ENCODE assay signal across 25 cellular contexts in genomic region chr14:35389315-35389667, GRCh38. TPM values are rescaled to one million over a fixed set of nuclear protein-coding genes. Genes with fewer than 3 reads are reported as not detected.
A peak's percentile ranks its signal among the peaks of the same experiment; 100 is the strongest.
DNase-seq lines count a peak whose midpoint lies in the region; ATAC-seq, FAIRE-seq and TF ChIP-seq lines count a peak whose summit lies in the region.
"Had no signal": no experiment of that assay in that cellular context is flagged by ENCODE, and none has a peak within 500 bp of the region (broad histone marks: within the 10 kb centered on the region; RNA-seq: fewer than 3 reads in every experiment).

No MANE protein-coding gene starts in this region.

- no peaks in the 10 kb centered on the region for H3F3A ChIP-seq in GM23338 (replicated peaks; ENCODE audit: low read depth)

- H3K79me2 ChIP-seq in GM23338 (replicated peaks; ENCODE audit: insufficient read depth) (no peaks in the 10 kb centered on the region), OCI-LY7 (ENCODE audit: insufficient read depth, low read depth, low read length) (no peaks in the 10 kb centered on the region)

- FAIRE-seq in kidney (lab: Jason Lieb, UNC), result no peak
- FAIRE-seq: A204.1, D721Med, G401.6, GM12891, GM19239 had no signal

- H4K20me1 ChIP-seq in GM23338 (replicated peaks; ENCODE audit: insufficient read depth) (no peaks in the 10 kb centered on the region), OCI-LY7 (ENCODE audit: insufficient read depth, low read length) (no peaks in the 10 kb centered on the region)
- H4K20me1 ChIP-seq: BLaER1 had no signal

- H3K4me2 ChIP-seq in GM23338, result no peak overlapping the region
- H3K4me2 ChIP-seq in OCI-LY7 (ENCODE audit: low read length), result no peak overlapping the region
- H3K4me2 ChIP-seq: BLaER1 had no signal

- H2AFZ ChIP-seq in GM23338, result no peak overlapping the region
- H2AFZ ChIP-seq in OCI-LY7 (ENCODE audit: low read length), result no peak overlapping the region

- H3K9me2 ChIP-seq in GM23338 (ENCODE audit: insufficient read depth), result no peaks in the 10 kb centered on the region
- no peaks in the 10 kb centered on the region for H3K9me2 ChIP-seq in OCI-LY7 (ENCODE audit: insufficient read depth, low read length)

- no peak overlapping the region for H3K4me3 Mint-ChIP-seq in GM23338
- H3K4me3 Mint-ChIP-seq: CD14-positive monocyte; CD4-positive, alpha-beta memory T cell; CD4-positive, CD25-positive, alpha-beta regulatory T cell; CD8-positive, alpha-beta memory T cell had no signal

- peak; percentile 19; the same call in 1 of the 3 replicates for ATAC-seq in GM23338

- H3K27me3 Mint-ChIP-seq in GM23338 (ENCODE audit: insufficient read depth, low read depth, poor library complexity), result peaks cover 20% of the 10 kb centered on the region
- H3K27me3 Mint-ChIP-seq: CD4-positive, alpha-beta memory T cell; CD4-positive, CD25-positive, alpha-beta regulatory T cell had no signal

- peaks cover 9% of the 10 kb centered on the region for H3K4me1 Mint-ChIP-seq in GM23338
- H3K4me1 Mint-ChIP-seq: CD4-positive, CD25-positive, alpha-beta regulatory T cell had no signal

- no peaks in the 10 kb centered on the region for H3K36me3 Mint-ChIP-seq in GM23338 (ENCODE audit: low read depth)
- H3K36me3 Mint-ChIP-seq: CD14-positive monocyte; CD4-positive, alpha-beta memory T cell; CD4-positive, CD25-positive, alpha-beta regulatory T cell; CD8-positive, alpha-beta memory T cell had no signal

- H3K36me3 ChIP-seq in left ventricle myocardium inferior (no peaks in the 10 kb centered on the region), GM23338 (ENCODE audit: insufficient read depth) (no peaks in the 10 kb centered on the region), kidney (ENCODE audit: control insufficient read depth in 1 of 2, insufficient read depth in 2 of 2, low read length in 2 of 2) (no peaks in the 10 kb centered on the region), OCI-LY7 (ENCODE audit: insufficient read depth, low read length) (no peaks in the 10 kb centered on the region)
- H3K36me3 ChIP-seq: BE2C, BLaER1 had no signal

- H3K27ac Mint-ChIP-seq in GM23338, result no peak overlapping the region
- H3K27ac Mint-ChIP-seq: CD14-positive monocyte; CD4-positive, CD25-positive, alpha-beta regulatory T cell had no signal

- 0 out of 2 replicates have a peak, but pooled peaks have one; percentile 7 for TF ChIP-seq RAD21 in Ishikawa (IDR thresholded peaks at IDR 0.05; ENCODE audit: low read depth)

- CTCF ChIA-PET in OCI-LY7 (lab: Charles Lee; ENCODE audit: unreplicated experiment), result interaction anchor here (0.6 kb wide), 1 partner anchor 13 kb away, joined by 3 read pairs; no protein-coding TSS in a partner anchor

- peak; percentile 7 for DNase-seq in left ventricle myocardium inferior
- no peak for DNase-seq in cardiac septum (ENCODE audit: low spot score)
- DNase-seq in GM23338 (ENCODE audit: low spot score), result no peak
- DNase-seq in kidney, result peak; percentile 29
- DNase-seq in nucleus accumbens (lab: John Stamatoyannopoulos, UW), result no peak
- DNase-seq in OCI-LY7 (ENCODE audit: low spot score), result no peak
- no peak for DNase-seq in NCI-H524 treated with DMSO at 0.1 percent for 48 hours (lab: John Stamatoyannopoulos, UW)
- DNase-seq: 8988T; ACHN; BE2C; C1 segment of cervical spinal cord; CD4-positive, alpha-beta memory T cell; CD4-positive, CD25-positive, alpha-beta regulatory T cell; CD8-positive, alpha-beta memory T cell; COR-L47; DMS79 treated with DMSO at 0.1 percent for 48 hours; GF-D8 had no signal

- intact Hi-C loops in left ventricle myocardium inferior (cut with micrococcal nuclease) (no loop called here), cardiac septum (cut with DNase I) (loop anchor here (5.0 kb wide), 1 partner anchor 47 kb away; no protein-coding TSS in a partner anchor), kidney (cut with DNase I) (no loop called here), OCI-LY7 (cut with micrococcal nuclease; ENCODE audit: unreplicated experiment) (no loop called here)

- no peak overlapping the region for H3K27ac ChIP-seq in left ventricle myocardium inferior (replicated peaks)
- H3K27ac ChIP-seq in GM23338 (ENCODE audit: low read depth), result no peak overlapping the region
- no peak overlapping the region for H3K27ac ChIP-seq in kidney (ENCODE audit: low read depth in 2 of 2, low read length in 2 of 2)
- H3K27ac ChIP-seq in OCI-LY7 (ENCODE audit: low read depth, low read length, poor library complexity, severe bottlenecking), result no peak overlapping the region
- H3K27ac ChIP-seq: BLaER1 had no signal

- TF ChIP-seq CTCF in left ventricle myocardium inferior (IDR thresholded peaks at IDR 0.05; ENCODE audit: borderline replicate concordance), result no peak
- no peak for TF ChIP-seq CTCF in GM23338 (conservative IDR thresholded peaks at IDR 0.05; ENCODE audit: low read depth in 2 of 2)
- TF ChIP-seq CTCF in kidney (IDR thresholded peaks at IDR 0.05; ENCODE audit: borderline replicate concordance, extremely low read depth, insufficient read depth), result no peak
- no peak for TF ChIP-seq CTCF in OCI-LY7 (conservative IDR thresholded peaks at IDR 0.05; ENCODE audit: low read length)

- TF ChIP-seq EP300 in Ishikawa (IDR thresholded peaks at IDR 0.05; ENCODE audit: borderline replicate concordance), result peak; percentile 92

- no peak overlapping the region for H3K4me3 ChIP-seq in left ventricle myocardium inferior
- H3K4me3 ChIP-seq in GM23338, result no peak overlapping the region
- H3K4me3 ChIP-seq in kidney (ENCODE audit: low read length in 2 of 2), result no peak overlapping the region
- H3K4me3 ChIP-seq in OCI-LY7 (ENCODE audit: low read depth, low read length, poor library complexity, severe bottlenecking), result no peak overlapping the region
- H3K4me3 ChIP-seq: BLaER1 had no signal

- POLR2A ChIA-PET in OCI-LY7 (lab: Charles Lee), result interaction anchor here (0.6 kb wide), 1 partner anchor 94 kb away, joined by 3 read pairs; no protein-coding TSS in a partner anchor

- BruUV-seq in OCI-LY7 (replicated peaks; lab: Mats Ljungman, UMichigan), result no TSS peak

- H3K9me3 ChIP-seq in left ventricle myocardium inferior (replicated peaks) (no peaks in the 10 kb centered on the region), kidney (ENCODE audit: control insufficient read depth in 1 of 2, low read length in 2 of 2) (no peaks in the 10 kb centered on the region), OCI-LY7 (ENCODE audit: low read length) (no peaks in the 10 kb centered on the region)
- H3K9me3 ChIP-seq: BE2C, BLaER1 had no signal

- H3K4me1 ChIP-seq in left ventricle myocardium inferior (peaks cover 39% of the 10 kb centered on the region), GM23338 (ENCODE audit: insufficient read depth) (no peaks in the 10 kb centered on the region; the same call in 1 of the 2 replicates), kidney (ENCODE audit: control insufficient read depth in 1 of 2, insufficient read depth in 1 of 2, low read depth in 1 of 2, low read length in 2 of 2) (peaks cover 16 to 18% of the 10 kb centered on the region in 2 donors), OCI-LY7 (ENCODE audit: insufficient read depth, low read length, poor library complexity, severe bottlenecking) (no peaks in the 10 kb centered on the region)

- H3K27me3 ChIP-seq in left ventricle myocardium inferior (ENCODE audit: low read depth) (no peaks in the 10 kb centered on the region), GM23338 (ENCODE audit: insufficient read depth) (no peaks in the 10 kb centered on the region)
- H3K27me3 ChIP-seq: BE2C, BLaER1 had no signal

- no peaks in the 10 kb centered on the region for H3K9me3 Mint-ChIP-seq in GM23338
- H3K9me3 Mint-ChIP-seq: CD14-positive monocyte; CD4-positive, alpha-beta memory T cell; CD4-positive, CD25-positive, alpha-beta regulatory T cell; CD8-positive, alpha-beta memory T cell had no signal

- H3K9ac ChIP-seq in kidney (ENCODE audit: low read length in 2 of 2), result no peak overlapping the region
- H3K9ac ChIP-seq: BLaER1 had no signal

TF ChIP-seq in GM23338, 12 proteins besides CTCF, POLR2A, EP300 and RAD21 (continues in another document):
- TF ChIP-seq ZNF114 (CRISPR knock-in tag; IDR thresholded peaks at IDR 0.05) (no peak), JUNB (IDR thresholded peaks at IDR 0.05; ENCODE audit: unreplicated experiment) (no peak), ZNF331 (CRISPR knock-in tag; IDR thresholded peaks at IDR 0.05; ENCODE audit: low read depth) (no peak), POLR2AphosphoS5 (IDR thresholded peaks at IDR 0.05; ENCODE audit: low read depth) (no peak), STAT1 (IDR thresholded peaks at IDR 0.05; ENCODE audit: unreplicated experiment) (no peak)

TF ChIP-seq in Ishikawa, 13 proteins besides CTCF, POLR2A, EP300 and RAD21:
- TF ChIP-seq FOXM1 (IDR thresholded peaks at IDR 0.05; ENCODE audit: borderline replicate concordance, low read depth), result peak; percentile 40; the same call in 1 of the 2 replicates
- peak; percentile 79 for TF ChIP-seq TEAD4 (IDR thresholded peaks at IDR 0.05)
- no peak for TF ChIP-seq TAF1 (IDR thresholded peaks at IDR 0.05; ENCODE audit: low read depth)
- peak; percentile 68; the same call in 1 of the 2 replicates for TF ChIP-seq NFIC (IDR thresholded peaks at IDR 0.05)
- TF ChIP-seq CEBPB (IDR thresholded peaks at IDR 0.05), result no peak
- TF ChIP-seq MAX (IDR thresholded peaks at IDR 0.05), result 0 out of 2 replicates have a peak, but pooled peaks have one; percentile 17
- TF ChIP-seq TCF12 (IDR thresholded peaks at IDR 0.05; ENCODE audit: low read depth), result peak; percentile 85

RNA-seq across cellular contexts. Expression of gene NFKBIA, which starts 15.3 kb away (rescaled TPM):
- total RNA-seq in left ventricle myocardium inferior (78.0 TPM), cardiac septum (42.7 TPM), kidney (171 TPM), OCI-LY7 (2022) (37.0 and 43.6 TPM in 2 replicates)
- 25.7 and 41.3 TPM in 2 replicates for total RNA-seq in GM23338 (2014; rRNA removed; shearing (Covaris generic))
- polyA plus RNA-seq in GM23338 (2016; fragmentation: Nextera tagmentation; extraction: Ambion mirVana) (33.4 and 33.7 TPM in 2 replicates), kidney (ENCODE audit: insufficient read depth, low read depth, low replicate concordance) (131 TPM)
- total RNA-seq in OCI-LY7 (2014; rRNA removed; shearing (Covaris generic)), result 100 and 109 TPM in 2 replicates

Comparison
In these comparisons a context has a peak if more than half of its experiments do, and no peak if none do; other contexts are left out.
1. DNase-seq: peak in left ventricle myocardium inferior (single experiment) and kidney (single experiment); none in cardiac septum (single experiment), GM23338 (single experiment), nucleus accumbens (0 of 56), OCI-LY7 (single experiment) and NCI-H524 treated with DMSO at 0.1 percent for 48 hours (single experiment).